Comparison of ENCODE assay signal across 25 cellular contexts in the genomic region with DNA sequence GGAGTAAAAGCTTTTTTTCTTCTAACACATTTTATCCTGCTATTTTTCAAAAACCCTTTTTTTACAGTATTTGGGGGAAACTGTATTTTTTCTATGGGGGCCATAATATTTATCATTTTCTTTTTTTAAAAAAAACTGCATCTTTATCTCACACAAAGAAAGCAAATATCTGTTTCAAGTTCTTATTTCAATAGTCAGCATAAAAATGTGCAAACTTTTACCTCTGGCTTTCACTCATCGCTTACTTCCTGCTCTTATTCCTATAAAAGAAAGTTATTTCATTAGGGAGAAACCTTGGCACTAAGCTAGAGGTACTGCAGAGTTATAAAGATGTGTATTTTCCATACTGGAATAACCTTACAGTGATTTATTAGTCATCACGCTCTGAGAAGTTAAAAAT.
DNase-seq lines count a peak whose midpoint lies in the region; ATAC-seq, FAIRE-seq and TF ChIP-seq lines count a peak whose summit lies in the region.
"Had no signal": no experiment of that assay in that cellular context is flagged by ENCODE, and none has a peak within 500 bp of the region (broad histone marks: within the 10 kb centered on the region; RNA-seq: fewer than 3 reads in every experiment).

No MANE protein-coding gene starts in this region.

- H3K4me3 ChIP-seq in HepG2 (replicated peaks in 1 of 3; ENCODE audit: insufficient read depth in 1 of 3, low read depth in 2 of 3, low read length in 3 of 3) (no peak overlapping the region), right lobe of liver (no peak overlapping the region), OCI-LY1 (ENCODE audit: low read depth, low read length, poor library complexity, severe bottlenecking) (no peak overlapping the region), PC-3 (ENCODE audit: low read length) (no peak overlapping the region)
- H3K4me3 ChIP-seq: BLaER1 treated with 17β-estradiol and CSF1 and Interleukin-3, amounts not matched to agents 10 nM and 100 nM; GM12878; GM23338 had no signal

- POLR2A ChIA-PET in HepG2 (lab: Yijun Ruan, JAX): no interaction called here
- POLR2A ChIA-PET in PC-3 (lab: Charles Lee; ENCODE audit: unreplicated experiment): no interaction called here

- no peaks in the 10 kb centered on the region for H4K20me1 ChIP-seq in HepG2 (ENCODE audit: insufficient read depth, low read length)
- H4K20me1 ChIP-seq in OCI-LY1 (ENCODE audit: insufficient read depth, low read length): no peaks in the 10 kb centered on the region
- H4K20me1 ChIP-seq in PC-3 (ENCODE audit: low read length): no peaks in the 10 kb centered on the region
- H4K20me1 ChIP-seq: BLaER1 treated with 17β-estradiol and CSF1 and Interleukin-3, amounts not matched to agents 10 nM and 100 nM had no signal

- no peak for ATAC-seq in HepG2
- ATAC-seq in right lobe of liver: no peak
- peak; percentile 22; the same call in 1 of the 2 replicates for ATAC-seq in PC-3
- no peak for ATAC-seq in left ventricle myocardium superior
- ATAC-seq: GM23338, HCT116 had no signal

- TF ChIP-seq CTCF in HepG2 (CRISPR knock-in tag; IDR thresholded peaks at IDR 0.05) (no peak), right lobe of liver (IDR thresholded peaks at IDR 0.05) (no peak), OCI-LY1 (IDR thresholded peaks at IDR 0.05; ENCODE audit: low read length) (no peak), PC-3 (conservative IDR thresholded peaks at IDR 0.05; ENCODE audit: low read depth, low read length) (no peak)

- no peak for TF ChIP-seq EP300 in HepG2 (IDR thresholded peaks at IDR 0.05; ENCODE audit: low read depth in 2 of 2, low read length in 2 of 2)
- TF ChIP-seq EP300 in HepG2 (CRISPR knock-in tag; IDR thresholded peaks at IDR 0.05; ENCODE audit: borderline replicate concordance): no peak

- H3K27ac ChIP-seq in HepG2 (ENCODE audit: extremely low read length, insufficient read depth, low read length) (no peak overlapping the region), right lobe of liver (no peak overlapping the region), OCI-LY1 (ENCODE audit: low read depth, low read length, poor library complexity, severe bottlenecking) (peak overlapping the region; percentile 93), PC-3 (ENCODE audit: low read length) (no peak overlapping the region)
- H3K27ac ChIP-seq: 22Rv1; BLaER1 treated with 17β-estradiol and CSF1 and Interleukin-3, amounts not matched to agents 10 nM and 100 nM had no signal

- no peak for FAIRE-seq in HepG2 (lab: Jason Lieb, UNC)
- FAIRE-seq: A204.1, D721Med, GM12878 had no signal

- no peaks in the 10 kb centered on the region for H3K36me3 ChIP-seq in HepG2 (replicated peaks in 1 of 2; ENCODE audit: control insufficient read depth in 1 of 2, insufficient read depth in 2 of 2, low read length in 2 of 2)
- no peaks in the 10 kb centered on the region for H3K36me3 ChIP-seq in right lobe of liver
- H3K36me3 ChIP-seq in OCI-LY1 (ENCODE audit: insufficient read depth, low read length): no peaks in the 10 kb centered on the region
- no peaks in the 10 kb centered on the region for H3K36me3 ChIP-seq in PC-3 (ENCODE audit: low read depth, low read length)
- H3K36me3 ChIP-seq: BE2C; BLaER1 treated with 17β-estradiol and CSF1 and Interleukin-3, amounts not matched to agents 10 nM and 100 nM had no signal

- in situ Hi-C loops in HepG2 (cut with HindIII; ENCODE audit: extremely low pct_ligation_motif_present, low pct_unique_long_range_greater_than_20kb): no loop called here

- no peaks in the 10 kb centered on the region for H3K79me2 ChIP-seq in HepG2 (ENCODE audit: insufficient read depth, low read length)
- no peaks in the 10 kb centered on the region for H3K79me2 ChIP-seq in OCI-LY1 (ENCODE audit: insufficient read depth, low read length)
- H3K79me2 ChIP-seq in PC-3 (ENCODE audit: low read length): no peaks in the 10 kb centered on the region

- H3K4me2 ChIP-seq in HepG2 (ENCODE audit: low read depth, low read length) (no peak overlapping the region), OCI-LY1 (ENCODE audit: low read length) (peak overlapping the region; percentile 8; the same call in 1 of the 2 replicates), PC-3 (ENCODE audit: low read length) (no peak overlapping the region)
- H3K4me2 ChIP-seq: BLaER1 treated with 17β-estradiol and CSF1 and Interleukin-3, amounts not matched to agents 10 nM and 100 nM; GM23338 had no signal

- intact Hi-C loops in HepG2 (cut with micrococcal nuclease; ENCODE audit: unreplicated experiment) (no loop called here), right lobe of liver (cut with DNase I) (no loop called here), PC-3 (cut with micrococcal nuclease) (loop anchor here (10.0 kb wide), 1 partner anchor 341 kb away; no protein-coding TSS in a partner anchor), left ventricle myocardium superior (cut with micrococcal nuclease) (no loop called here)

- TF ChIP-seq RAD21 in HepG2 (CRISPR knock-in tag; IDR thresholded peaks at IDR 0.05): no peak

- no peaks in the 10 kb centered on the region for H3F3A ChIP-seq in OCI-LY1 (ENCODE audit: insufficient read depth, low read length)
- no peaks in the 10 kb centered on the region for H3F3A ChIP-seq in PC-3 (ENCODE audit: low read length, unreplicated experiment)

- H3K9me3 ChIP-seq in HepG2 (ENCODE audit: low read length): no peaks in the 10 kb centered on the region
- H3K9me3 ChIP-seq in right lobe of liver: no peaks in the 10 kb centered on the region
- no peaks in the 10 kb centered on the region for H3K9me3 ChIP-seq in OCI-LY1 (ENCODE audit: low read length)
- H3K9me3 ChIP-seq in PC-3 (ENCODE audit: low read length): no peaks in the 10 kb centered on the region
- H3K9me3 ChIP-seq: BE2C; BLaER1 treated with 17β-estradiol and CSF1 and Interleukin-3, amounts not matched to agents 10 nM and 100 nM had no signal

- TF ChIP-seq POLR2A in HepG2 (IDR thresholded peaks at IDR 0.05; ENCODE audit: insufficient read depth in 1 of 2, low read depth in 2 of 2, low read length in 2 of 2): no peak
- no peak for TF ChIP-seq POLR2A in right lobe of liver (IDR thresholded peaks at IDR 0.05)

- DNase-seq in HepG2 (ENCODE audit: low spot score): no peak
- DNase-seq in right lobe of liver: no peak
- no peak for DNase-seq in PC-3
- DNase-seq in NCI-H446 treated with DMSO at 0.1 percent for 48 hours (lab: John Stamatoyannopoulos, UW): no peak
- no peak for DNase-seq in left ventricle myocardium superior
- no peak for DNase-seq in NCI-H2227 treated with DMSO at 0.1 percent for 48 hours (lab: John Stamatoyannopoulos, UW)
- DNase-seq: ACHN; AML-193; BE2C; CD4-positive, alpha-beta T cell; CD8-positive, alpha-beta memory T cell; DMS 273 treated with DMSO at 0.1 percent for 48 hours; DMS79; EL; GDM1; H9; HFFc6 had no signal

- H3K27me3 ChIP-seq in HepG2 (ENCODE audit: control insufficient read depth in 1 of 2, insufficient read depth in 2 of 2, low read length in 2 of 2): no peaks in the 10 kb centered on the region
- H3K27me3 ChIP-seq in right lobe of liver: no peaks in the 10 kb centered on the region
- H3K27me3 ChIP-seq in OCI-LY1 (ENCODE audit: insufficient read depth, low read length): no peaks in the 10 kb centered on the region
- 0 out of 2 replicates have a peak, but pooled peaks cover under 1% of the 10 kb centered on the region for H3K27me3 ChIP-seq in PC-3 (ENCODE audit: low read length)
- H3K27me3 ChIP-seq: BE2C; BLaER1 treated with 17β-estradiol and CSF1 and Interleukin-3, amounts not matched to agents 10 nM and 100 nM had no signal

- H3K9me2 ChIP-seq in OCI-LY1 (ENCODE audit: low read depth, low read length): no peaks in the 10 kb centered on the region
- no peaks in the 10 kb centered on the region for H3K9me2 ChIP-seq in PC-3 (replicated peaks; ENCODE audit: low read length)

- 4% methylated on average over 2 of the region's 2 CpGs for WGBS in HepG2 (ENCODE audit: low lambda C conversion rate)
- 75% methylated on average over 2 of the region's 2 CpGs for WGBS in right lobe of liver (ENCODE audit: insufficient coverage, low coverage, low lambda C conversion rate, missing lambda C conversion rate)

- CTCF ChIA-PET in HepG2 (lab: Yijun Ruan, JAX; ENCODE audit: low intra/inter-chr PET ratio, low total read pairs) (no interaction called here), PC-3 (lab: Charles Lee) (no interaction called here)

- H3K4me1 ChIP-seq in HepG2 (ENCODE audit: insufficient read depth, low read length) (no peaks in the 10 kb centered on the region), right lobe of liver (no peaks in the 10 kb centered on the region), OCI-LY1 (ENCODE audit: insufficient read depth, low read length, severe bottlenecking) (peaks cover 51% of the 10 kb centered on the region), PC-3 (ENCODE audit: insufficient read depth, low read length) (no peaks in the 10 kb centered on the region)
- H3K4me1 ChIP-seq: BE2C; BLaER1 treated with 17β-estradiol and CSF1 and Interleukin-3, amounts not matched to agents 10 nM and 100 nM had no signal

- BruUV-seq in HepG2 (replicated peaks; lab: Mats Ljungman, UMichigan) (no TSS peak), PC-3 (replicated peaks; lab: Mats Ljungman, UMichigan) (no TSS peak)

- H2AFZ ChIP-seq in HepG2 (ENCODE audit: low read length) (no peak overlapping the region), OCI-LY1 (ENCODE audit: low read length) (no peak overlapping the region), PC-3 (ENCODE audit: low read length) (no peak overlapping the region)
- H2AFZ ChIP-seq: GM23338 had no signal

- H3K9ac ChIP-seq in HepG2 (ENCODE audit: insufficient read depth, low read depth, low read length) (no peak overlapping the region), OCI-LY1 (ENCODE audit: low read length) (peak overlapping the region; percentile 35), PC-3 (ENCODE audit: low read length) (no peak overlapping the region)
- H3K9ac ChIP-seq: BLaER1 treated with 17β-estradiol and CSF1 and Interleukin-3, amounts not matched to agents 10 nM and 100 nM had no signal

TF ChIP-seq in HepG2, 621 proteins besides CTCF, POLR2A, EP300 and RAD21:
- TF ChIP-seq MAFK (conservative IDR thresholded peaks at IDR 0.05 in 1 of 2, IDR thresholded peaks at IDR 0.05 in 1 of 2; ENCODE audit: low read length in 2 of 2): peak; percentile 51 to 74; a peak in 3 of 4 replicates
- no peak for TF ChIP-seq ZNF274 (CRISPR knock-in tag; IDR thresholded peaks at IDR 0.05)
- peak; percentile 60; the same call in 1 of the 2 replicates for TF ChIP-seq MAFF (IDR thresholded peaks at IDR 0.05; ENCODE audit: low read depth, low read length)
